ENCODE assay signal across 10 cellular contexts in the genomic region with DNA sequence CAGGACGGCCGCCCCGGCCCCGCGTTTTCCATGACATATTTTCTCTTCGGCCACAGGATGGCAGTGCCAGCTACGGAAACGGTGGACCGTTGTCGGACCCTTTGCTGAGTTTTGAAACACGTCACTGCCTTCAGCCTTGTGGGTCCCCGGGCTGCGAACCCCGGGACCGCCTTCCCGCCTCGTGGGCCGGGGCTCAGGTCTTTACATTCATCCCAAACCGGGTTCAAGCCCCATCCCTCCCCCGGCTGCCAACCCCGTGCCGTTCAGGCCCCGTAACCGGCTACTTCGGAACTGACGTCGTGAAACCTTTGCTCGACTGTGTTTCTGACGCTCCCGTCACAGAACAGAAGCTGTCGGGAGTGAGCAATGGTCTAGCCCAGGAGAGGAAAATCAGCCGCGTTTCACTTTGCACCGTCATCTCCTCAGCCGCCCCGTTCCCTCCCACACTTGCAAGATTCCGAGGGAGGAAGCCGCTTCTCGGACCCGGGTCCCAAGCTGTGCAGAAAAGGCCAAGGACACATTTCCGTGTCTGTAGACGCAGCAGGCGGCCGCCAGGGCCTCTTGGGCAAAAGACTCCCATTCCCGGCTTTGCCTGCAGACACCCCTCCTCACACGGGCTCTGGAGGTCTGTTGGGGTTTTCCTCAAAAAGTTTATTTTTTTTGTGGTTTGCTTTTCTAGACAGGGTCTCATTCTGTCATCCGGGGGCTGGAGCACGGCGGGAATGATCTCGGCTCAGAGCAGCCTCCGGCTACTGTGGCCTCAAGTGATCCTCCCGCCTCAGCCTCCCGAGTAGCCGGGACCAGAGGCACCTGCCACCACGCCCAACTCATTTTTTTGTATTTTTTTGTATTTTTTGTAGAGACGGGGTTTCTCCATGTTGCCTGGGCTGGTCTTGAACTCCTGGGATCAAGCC. TPM values are rescaled to one million over a fixed set of nuclear protein-coding genes. Genes with fewer than 3 reads are reported as not detected.
DNase-seq lines count a peak whose midpoint lies in the region; FAIRE-seq and TF ChIP-seq lines count a peak whose summit lies in the region.
"Had no signal": no experiment of that assay in that cellular context is flagged by ENCODE, and none has a peak within 500 bp of the region (broad histone marks: within the 10 kb centered on the region; RNA-seq: fewer than 3 reads in every experiment).

No MANE protein-coding gene starts in this region.

- in situ Hi-C loops in SK-MEL-5 (cut with HindIII; ENCODE audit: low pct_unique_long_range_greater_than_20kb, low sequenced_read_pairs) = no loop called here

- no peak for TF ChIP-seq CTCF in fibroblast of pulmonary artery (IDR thresholded peaks at IDR 0.05; ENCODE audit: low read length, missing control alignments)
- TF ChIP-seq CTCF in Peyer's patch (IDR thresholded peaks at IDR 0.05) = no peak

- H3K27me3 ChIP-seq in Peyer's patch = no peaks in the 10 kb centered on the region

- H3K4me1 ChIP-seq in Peyer's patch = no peaks in the 10 kb centered on the region
- H3K4me1 ChIP-seq: Caco-2 had no signal

- H3K36me3 ChIP-seq in Peyer's patch = no peaks in the 10 kb centered on the region

- no peaks in the 10 kb centered on the region for H3K9me3 ChIP-seq in Peyer's patch
- H3K9me3 ChIP-seq: Caco-2 had no signal

- no peak for TF ChIP-seq POLR2A in Peyer's patch (IDR thresholded peaks at IDR 0.05)

- no peak for FAIRE-seq in urothelium cell line (lab: Jason Lieb, UNC)

- peak overlapping the region; percentile 28 for H3K4me3 ChIP-seq in fibroblast of pulmonary artery (replicated peaks; ENCODE audit: low read depth, low read length)
- peak overlapping the region in 1 of 4 donors; percentile 10 for H3K4me3 ChIP-seq in Peyer's patch
- H3K4me3 ChIP-seq: skin epidermis had no signal

- H3K27ac ChIP-seq in Peyer's patch = no peak overlapping the region
- H3K27ac ChIP-seq: skin epidermis had no signal

- DNase-seq in NCI-H82 (lab: John Stamatoyannopoulos, UW) (peak; percentile 31), NCI-H82 treated with DMSO at 0.1 percent for 48 hours (lab: John Stamatoyannopoulos, UW; ENCODE audit: unreplicated experiment) (no peak), SK-MEL-5 (ENCODE audit: low read depth, low spot score) (peak; percentile 31), fibroblast of pulmonary artery (ENCODE audit: low read depth) (peak; percentile 17), GM19238 (ENCODE audit: insufficient read length, low spot score) (no peak), urothelium cell line (ENCODE audit: low spot score) (no peak), Peyer's patch (no peak)
- DNase-seq in stimulated activated CD4-positive, alpha-beta T cell treated with anti-CD3 and anti-CD28 coated beads, Interleukin-4, amount 100 ng/mL, for 1 hour = peak; percentile 8

RNA-seq across cellular contexts. Expression of a gene that starts 41.4 kb away (rescaled TPM):
- 6.1 and 6.4 TPM in 2 replicates for total RNA-seq in SK-MEL-5 (2014; rRNA removed; shearing (Covaris generic))
- 8.7 and 9.9 TPM in 2 replicates for polyA plus RNA-seq in SK-MEL-5 (2015; cell fraction: cytosol; rRNA removed)
- 72.8 and 103 TPM in 2 replicates for polyA plus RNA-seq in SK-MEL-5 (2015; cell fraction: nucleus; rRNA removed)
- 10 to 100 TPM in 2 of 4 donors, 1 to 10 TPM in 2; 4.0 to 65.2 (median 13.1) TPM for total RNA-seq in Peyer's patch

Comparison
In these comparisons a context has a peak if more than half of its experiments do, and no peak if none do; other contexts are left out.
1. DNase-seq: peak in NCI-H82 (single experiment), SK-MEL-5 (single experiment), fibroblast of pulmonary artery (single experiment) and stimulated activated CD4-positive, alpha-beta T cell treated with anti-CD3 and anti-CD28 coated beads, Interleukin-4, amount 100 ng/mL, for 1 hour (single experiment); none in NCI-H82 treated with DMSO at 0.1 percent for 48 hours (single experiment), GM19238 (single experiment), urothelium cell line (single experiment) and Peyer's patch (0 of 3).